ENCODE assay signal across 1 cellular context in the genomic region with DNA sequence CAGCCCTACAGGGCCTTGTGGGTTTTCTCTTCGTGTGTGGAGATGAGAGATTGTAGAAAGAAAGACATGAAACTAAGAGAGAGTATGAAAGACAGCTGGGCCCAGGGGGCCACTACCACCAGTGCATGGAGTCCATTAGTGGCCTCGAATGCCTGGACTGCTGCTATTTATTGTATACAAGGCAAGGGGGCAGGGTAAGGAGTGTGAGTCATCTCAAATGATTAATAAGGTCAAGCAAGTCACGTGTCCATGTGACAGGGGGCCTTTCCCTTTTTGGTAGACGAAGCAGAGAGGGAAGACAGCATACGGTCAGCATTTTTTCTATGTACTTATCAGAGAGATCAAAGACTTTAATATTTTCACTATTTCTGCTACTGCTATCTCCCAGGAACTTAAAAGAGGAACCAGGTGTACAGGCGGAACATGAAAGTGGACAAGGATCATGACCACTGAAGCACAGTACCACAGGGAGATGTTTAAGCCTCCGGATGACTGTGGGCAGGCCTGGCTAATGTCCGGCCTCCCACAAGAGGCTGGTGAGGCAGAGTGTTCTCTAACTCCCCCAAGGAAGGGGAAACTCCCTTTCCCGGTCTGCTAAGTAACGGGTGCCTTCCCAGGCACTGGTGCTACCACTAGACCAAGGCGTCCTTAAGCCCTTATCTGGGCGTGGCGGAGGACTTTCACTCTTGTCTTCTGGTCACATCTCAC.
TF ChIP-seq lines count a peak whose summit lies in the region.

No MANE protein-coding gene starts in this region.

TF ChIP-seq in HepG2, 621 proteins besides CTCF, POLR2A, EP300 and RAD21 (continues in another document):
- TF ChIP-seq RBAK (CRISPR knock-in tag; IDR thresholded peaks at IDR 0.05) (no peak), ZIK1 (CRISPR knock-in tag; IDR thresholded peaks at IDR 0.05; ENCODE audit: borderline replicate concordance, low read depth) (no peak), ZSCAN29 (CRISPR knock-in tag; conservative IDR thresholded peaks at IDR 0.05) (no peak), ZNF326 (CRISPR knock-in tag; IDR thresholded peaks at IDR 0.05; ENCODE audit: borderline replicate concordance) (no peak), ZNF33B (CRISPR knock-in tag; IDR thresholded peaks at IDR 0.05) (no peak), ZNF383 (CRISPR knock-in tag; IDR thresholded peaks at IDR 0.05; ENCODE audit: borderline replicate concordance) (no peak), NFE2L1 (CRISPR knock-in tag; IDR thresholded peaks at IDR 0.05; ENCODE audit: borderline replicate concordance) (no peak), NFE2 (CRISPR knock-in tag; IDR thresholded peaks at IDR 0.05) (no peak), ZHX2 (IDR thresholded peaks at IDR 0.05; ENCODE audit: low read depth) (no peak), ZHX2 (CRISPR knock-in tag; IDR thresholded peaks at IDR 0.05; ENCODE audit: borderline replicate concordance) (no peak), RARG (CRISPR knock-in tag; IDR thresholded peaks at IDR 0.05; ENCODE audit: low read depth) (no peak), ZNF570 (CRISPR knock-in tag; IDR thresholded peaks at IDR 0.05; ENCODE audit: borderline replicate concordance) (no peak), NRL (CRISPR knock-in tag; IDR thresholded peaks at IDR 0.05; ENCODE audit: borderline replicate concordance) (no peak), RAD51 (IDR thresholded peaks at IDR 0.05; ENCODE audit: borderline replicate concordance) (peak; percentile 87; the same call in 1 of the 2 replicates), TIGD3 (CRISPR knock-in tag; IDR thresholded peaks at IDR 0.05; ENCODE audit: borderline replicate concordance) (no peak), ZBTB20 (CRISPR knock-in tag; IDR thresholded peaks at IDR 0.05; ENCODE audit: borderline replicate concordance, low read depth) (no peak), PRMT3 (CRISPR knock-in tag; IDR thresholded peaks at IDR 0.05; ENCODE audit: borderline replicate concordance, low read depth) (no peak), POLR2AphosphoS2 (IDR thresholded peaks at IDR 0.05; ENCODE audit: low read depth, low read length) (no peak), AHDC1 (CRISPR knock-in tag; IDR thresholded peaks at IDR 0.05; ENCODE audit: borderline replicate concordance) (no peak), SKI (IDR thresholded peaks at IDR 0.05; ENCODE audit: partially characterized antibody) (no peak), SIN3B (IDR thresholded peaks at IDR 0.05; ENCODE audit: low read length) (no peak), CC2D1A (CRISPR knock-in tag; IDR thresholded peaks at IDR 0.05) (no peak), HNF4G (IDR thresholded peaks at IDR 0.05; ENCODE audit: borderline replicate concordance, low read depth, low read length) (no peak), HNF4G (CRISPR knock-in tag; IDR thresholded peaks at IDR 0.05; ENCODE audit: borderline replicate concordance, low read depth) (no peak), SNAI1 (CRISPR knock-in tag; IDR thresholded peaks at IDR 0.05; ENCODE audit: borderline replicate concordance) (no peak), ZNF549 (CRISPR knock-in tag; IDR thresholded peaks at IDR 0.05) (no peak), ZNF121 (CRISPR knock-in tag; IDR thresholded peaks at IDR 0.05) (no peak), MEF2D (CRISPR knock-in tag; IDR thresholded peaks at IDR 0.05) (no peak), PRPF4 (IDR thresholded peaks at IDR 0.05; ENCODE audit: low read depth, low read length, poor library complexity, severe bottlenecking) (no peak)
- TF ChIP-seq, protein P1, sequence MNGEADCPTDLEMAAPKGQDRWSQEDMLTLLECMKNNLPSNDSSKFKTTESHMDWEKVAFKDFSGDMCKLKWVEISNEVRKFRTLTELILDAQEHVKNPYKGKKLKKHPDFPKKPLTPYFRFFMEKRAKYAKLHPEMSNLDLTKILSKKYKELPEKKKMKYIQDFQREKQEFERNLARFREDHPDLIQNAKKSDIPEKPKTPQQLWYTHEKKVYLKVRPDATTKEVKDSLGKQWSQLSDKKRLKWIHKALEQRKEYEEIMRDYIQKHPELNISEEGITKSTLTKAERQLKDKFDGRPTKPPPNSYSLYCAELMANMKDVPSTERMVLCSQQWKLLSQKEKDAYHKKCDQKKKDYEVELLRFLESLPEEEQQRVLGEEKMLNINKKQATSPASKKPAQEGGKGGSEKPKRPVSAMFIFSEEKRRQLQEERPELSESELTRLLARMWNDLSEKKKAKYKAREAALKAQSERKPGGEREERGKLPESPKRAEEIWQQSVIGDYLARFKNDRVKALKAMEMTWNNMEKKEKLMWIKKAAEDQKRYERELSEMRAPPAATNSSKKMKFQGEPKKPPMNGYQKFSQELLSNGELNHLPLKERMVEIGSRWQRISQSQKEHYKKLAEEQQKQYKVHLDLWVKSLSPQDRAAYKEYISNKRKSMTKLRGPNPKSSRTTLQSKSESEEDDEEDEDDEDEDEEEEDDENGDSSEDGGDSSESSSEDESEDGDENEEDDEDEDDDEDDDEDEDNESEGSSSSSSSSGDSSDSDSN (CRISPR knock-in tag; IDR thresholded peaks at IDR 0.05) = no peak
- TF ChIP-seq, protein P2, sequence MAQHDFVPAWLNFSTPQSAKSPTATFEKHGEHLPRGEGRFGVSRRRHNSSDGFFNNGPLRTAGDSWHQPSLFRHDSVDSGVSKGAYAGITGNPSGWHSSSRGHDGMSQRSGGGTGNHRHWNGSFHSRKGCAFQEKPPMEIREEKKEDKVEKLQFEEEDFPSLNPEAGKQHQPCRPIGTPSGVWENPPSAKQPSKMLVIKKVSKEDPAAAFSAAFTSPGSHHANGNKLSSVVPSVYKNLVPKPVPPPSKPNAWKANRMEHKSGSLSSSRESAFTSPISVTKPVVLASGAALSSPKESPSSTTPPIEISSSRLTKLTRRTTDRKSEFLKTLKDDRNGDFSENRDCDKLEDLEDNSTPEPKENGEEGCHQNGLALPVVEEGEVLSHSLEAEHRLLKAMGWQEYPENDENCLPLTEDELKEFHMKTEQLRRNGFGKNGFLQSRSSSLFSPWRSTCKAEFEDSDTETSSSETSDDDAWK (CRISPR knock-in tag; IDR thresholded peaks at IDR 0.05) = no peak
